8 cellular contexts compared by ENCODE assay signal in genomic region chr3:50347187-50347813, GRCh38. TPM values are rescaled to one million over a fixed set of nuclear protein-coding genes. Genes with fewer than 3 reads are reported as not detected.
DNase-seq lines count a peak whose midpoint lies in the region; ATAC-seq, FAIRE-seq and TF ChIP-seq lines count a peak whose summit lies in the region.

No MANE protein-coding gene starts in this region.

- H3K27ac Mint-ChIP-seq in naive thymus-derived CD8-positive, alpha-beta T cell: peak overlapping the region in 9 of 10 donors; percentile 21 to 99 (median 81)

- no peaks in the 10 kb centered on the region for H3K79me2 ChIP-seq in endothelial cell of umbilical vein (ENCODE audit: control insufficient read depth, insufficient read depth, low read length)

- peak in 1 of 2 donors; percentile 3 for ATAC-seq in naive thymus-derived CD8-positive, alpha-beta T cell
- ATAC-seq in GM19397 (IDR thresholded peaks at IDR 0.05; ENCODE audit: unreplicated experiment): no peak

- peak; percentile 68 for DNase-seq in AG20443 (ENCODE audit: low spot score)
- peak; percentile 61 for DNase-seq in H4 (ENCODE audit: low spot score)
- peak; percentile 70 for DNase-seq in NOMO-1 treated with DMSO at 0.1 percent for 48 hours (lab: John Stamatoyannopoulos, UW; ENCODE audit: unreplicated experiment)
- peak; percentile 54 to 63 for DNase-seq in activated CD8-positive, alpha-beta memory T cell treated with anti-CD3 and anti-CD28 coated beads for 4 hours (ENCODE audit: low read depth in 2 of 2)
- peak; percentile 84 for DNase-seq in endothelial cell of umbilical vein (ENCODE audit: low read depth, low spot score)
- peak; percentile 57 to 86 (median 70) for DNase-seq in naive thymus-derived CD8-positive, alpha-beta T cell
- peak; percentile 78 to 83 for DNase-seq in thyroid gland

- BruUV-seq in endothelial cell of umbilical vein (replicated peaks; lab: Mats Ljungman, UMichigan): no TSS peak

- no peak overlapping the region for H3K4me3 ChIP-seq in endothelial cell of umbilical vein (replicated peaks in 1 of 3; ENCODE audit: insufficient read depth in 1 of 3, low read depth in 1 of 3, low read length in 3 of 3)
- no peak overlapping the region for H3K4me3 ChIP-seq in thyroid gland (replicated peaks in 1 of 3)

- H3K27me3 ChIP-seq in endothelial cell of umbilical vein (ENCODE audit: control insufficient read depth in 2 of 2, insufficient read depth in 2 of 2, low read length in 2 of 2) (no peaks in the 10 kb centered on the region), thyroid gland (no peaks in the 10 kb centered on the region)

- no peak overlapping the region for H3K27ac ChIP-seq in endothelial cell of umbilical vein (ENCODE audit: insufficient read depth, low read depth, low read length)
- H3K27ac ChIP-seq in thyroid gland: no peak overlapping the region

- peaks cover 0 to 20% (median 4%) of the 10 kb centered on the region in 3 donors for H3K36me3 Mint-ChIP-seq in naive thymus-derived CD8-positive, alpha-beta T cell

- H3K4me2 ChIP-seq in endothelial cell of umbilical vein (ENCODE audit: insufficient read depth, low read length): no peak overlapping the region

- intact Hi-C loops in endothelial cell of umbilical vein (cut with micrococcal nuclease) (loop anchor here (1.0 to 5.0 kb wide), 5 partner anchors 41 to 265 kb away; no protein-coding TSS in a partner anchor), thyroid gland (cut with DNase I) (no loop called here)

- H3K9me3 Mint-ChIP-seq in naive thymus-derived CD8-positive, alpha-beta T cell: no peaks in the 10 kb centered on the region

- H3K9me1 ChIP-seq in endothelial cell of umbilical vein (replicated peaks; ENCODE audit: control insufficient read depth, extremely low read depth, insufficient read depth, low read length): no peaks in the 10 kb centered on the region

- H3K9me3 ChIP-seq in endothelial cell of umbilical vein (replicated peaks; ENCODE audit: control insufficient read depth, insufficient read depth, low read length): no peaks in the 10 kb centered on the region
- H3K9me3 ChIP-seq in thyroid gland: no peaks in the 10 kb centered on the region

- H2AFZ ChIP-seq in endothelial cell of umbilical vein (ENCODE audit: low read depth, low read length): no peak overlapping the region

- CTCF ChIA-PET in endothelial cell of umbilical vein (lab: Charles Lee): interaction anchor here (0.6 to 7.7 kb wide), 15 partner anchors 10 to 265 kb away, joined by 3 to 165 read pairs (median 4); partner anchors contain the start of genes C3orf18 and CISH

- TF ChIP-seq POLR2A in endothelial cell of umbilical vein (IDR thresholded peaks at IDR 0.05; ENCODE audit: low read depth, low read length) (no peak), thyroid gland (IDR thresholded peaks at IDR 0.05) (no peak)

- TF ChIP-seq CTCF in endothelial cell of umbilical vein (IDR thresholded peaks at IDR 0.05; ENCODE audit: extremely low read depth in 1 of 2, insufficient read depth in 1 of 2, low read depth in 1 of 2, low read length in 2 of 2): peak; percentile 63 to 64
- TF ChIP-seq CTCF in thyroid gland (IDR thresholded peaks at IDR 0.05): peak in 5 of 6 experiments; percentile 39 to 78 (median 54)

- H3K9ac ChIP-seq in endothelial cell of umbilical vein (replicated peaks; ENCODE audit: extremely low read depth, insufficient read depth, low read length): no peak overlapping the region

- peak; percentile 86 for FAIRE-seq in endothelial cell of umbilical vein (lab: Jason Lieb, UNC)

- POLR2A ChIA-PET in endothelial cell of umbilical vein (lab: Charles Lee): interaction anchor here (1.0 kb wide), 1 partner anchor 195 kb away, joined by 3 read pairs; no protein-coding TSS in a partner anchor
- POLR2A ChIA-PET in naive thymus-derived CD8-positive, alpha-beta T cell (lab: Charles Lee): interaction anchor here (0.7 to 14.5 kb wide), 6 partner anchors 5 to 48 kb away, joined by 3 to 318 read pairs (median 54); partner anchors contain the start of genes CYB561D2, HYAL3, NAA80 and NPRL2

- H3K4me3 Mint-ChIP-seq in naive thymus-derived CD8-positive, alpha-beta T cell: peak overlapping the region in 8 of 10 donors; percentile 8 to 96 (median 50)

- H4K20me1 ChIP-seq in endothelial cell of umbilical vein (replicated peaks; ENCODE audit: control insufficient read depth, extremely low read depth, insufficient read depth, low read length): no peaks in the 10 kb centered on the region

- dilution Hi-C loops in endothelial cell of umbilical vein (cut with MboI; ENCODE audit: extremely low pct_ligation_motif_present, low sequenced_read_pairs): no loop called here

- H3K36me3 ChIP-seq in endothelial cell of umbilical vein (ENCODE audit: control insufficient read depth in 2 of 2, extremely low read depth in 1 of 2, insufficient read depth in 2 of 2, low read length in 2 of 2) (peaks cover 0 to 4% of the 10 kb centered on the region in 2 experiments), thyroid gland (no peaks in the 10 kb centered on the region)

- no peaks in the 10 kb centered on the region for H3K27me3 Mint-ChIP-seq in naive thymus-derived CD8-positive, alpha-beta T cell

- peaks cover 31 to 82% (median 74%) of the 10 kb centered on the region in 4 donors for H3K4me1 Mint-ChIP-seq in naive thymus-derived CD8-positive, alpha-beta T cell

- WGBS in thyroid gland, 2 donors: 29 to 30% methylated on average over 14 of the region's 14 CpGs

- H3K4me1 ChIP-seq in endothelial cell of umbilical vein (ENCODE audit: control insufficient read depth, extremely low read depth, insufficient read depth, low read length) (peaks cover 21% of the 10 kb centered on the region), thyroid gland (peaks cover 29 to 39% of the 10 kb centered on the region in 2 donors)

RNA-seq across cellular contexts. Expression of gene ZMYND10, which starts 1.8 kb away (rescaled TPM):
- 0.08 TPM in 1 of 2 replicates, not detected in the other for total RNA-seq in H4 (2014; rRNA removed; shearing (Covaris generic))
- 0.38 and 0.51 TPM in 2 replicates for total RNA-seq in endothelial cell of umbilical vein
- polyA plus RNA-seq in endothelial cell of umbilical vein: 0.25 and 0.33 TPM in 2 replicates
- 0.18 and 0.25 TPM in 2 replicates for polyA plus RNA-seq in endothelial cell of umbilical vein (2011; cell fraction: cytosol; rRNA removed)
- polyA plus RNA-seq in endothelial cell of umbilical vein (2011; cell fraction: nucleus; rRNA removed): 0.49 and 0.75 TPM in 2 replicates
- 0.12 TPM in 1 of 2 replicates, not detected in the other for polyA plus RNA-seq in endothelial cell of umbilical vein (2012)
- not detected in 2 replicates for polyA minus RNA-seq in endothelial cell of umbilical vein
- polyA minus RNA-seq in endothelial cell of umbilical vein (2011; cell fraction: cytosol; rRNA and poly(A)+ RNA removed): not detected
- 0.19 and 0.48 TPM in 2 replicates for polyA minus RNA-seq in endothelial cell of umbilical vein (2011; cell fraction: nucleus; rRNA and poly(A)+ RNA removed)
- total RNA-seq in naive thymus-derived CD8-positive, alpha-beta T cell: 1 to 10 TPM; 3.6 to 4.0 TPM
- polyA plus RNA-seq in naive thymus-derived CD8-positive, alpha-beta T cell: not detected
- total RNA-seq in thyroid gland: 1 to 10 TPM; 3.6 to 8.1 (median 4.4) TPM

RNA-seq across cellular contexts. Expression of gene NPRL2, which starts 3.3 kb away (rescaled TPM):
- 18.2 and 27.8 TPM in 2 replicates for total RNA-seq in H4 (2014; rRNA removed; shearing (Covaris generic))
- total RNA-seq in endothelial cell of umbilical vein (13.4 and 14.5 TPM in 2 replicates), thyroid gland (10 to 100 TPM; 13.4 to 30.6 (median 24.7) TPM)
- polyA plus RNA-seq in endothelial cell of umbilical vein: 30.6 and 33.5 TPM in 2 replicates
- 24.0 and 27.3 TPM in 2 replicates for polyA plus RNA-seq in endothelial cell of umbilical vein (2011; cell fraction: cytosol; rRNA removed)
- polyA plus RNA-seq in endothelial cell of umbilical vein (2011; cell fraction: nucleus; rRNA removed): 58.0 and 76.5 TPM in 2 replicates
- polyA plus RNA-seq in endothelial cell of umbilical vein (2012): 16.5 and 17.1 TPM in 2 replicates
- polyA minus RNA-seq in endothelial cell of umbilical vein: 24.1 and 26.4 TPM in 2 replicates
- polyA minus RNA-seq in endothelial cell of umbilical vein (2011; cell fraction: cytosol; rRNA and poly(A)+ RNA removed): 8.7 TPM
- 10.7 and 13.7 TPM in 2 replicates for polyA minus RNA-seq in endothelial cell of umbilical vein (2011; cell fraction: nucleus; rRNA and poly(A)+ RNA removed)
- 10 to 100 TPM; 52.8 to 63.8 TPM for total RNA-seq in naive thymus-derived CD8-positive, alpha-beta T cell
- 10 to 100 TPM; 36.2 to 45.3 (median 36.4) TPM for polyA plus RNA-seq in naive thymus-derived CD8-positive, alpha-beta T cell

RNA-seq across cellular contexts. Expression of gene CYB561D2, which starts 3.4 kb away (rescaled TPM):
- total RNA-seq in H4 (2014; rRNA removed; shearing (Covaris generic)): 24.2 and 47.5 TPM in 2 replicates
- total RNA-seq in endothelial cell of umbilical vein (13.6 and 16.3 TPM in 2 replicates), thyroid gland (10 to 100 TPM; 23.6 to 66.0 (median 43.6) TPM)
- polyA plus RNA-seq in endothelial cell of umbilical vein: 46.0 and 55.8 TPM in 2 replicates
- 24.4 and 27.2 TPM in 2 replicates for polyA plus RNA-seq in endothelial cell of umbilical vein (2011; cell fraction: cytosol; rRNA removed)
- 22.0 and 22.2 TPM in 2 replicates for polyA plus RNA-seq in endothelial cell of umbilical vein (2011; cell fraction: nucleus; rRNA removed)
- polyA plus RNA-seq in endothelial cell of umbilical vein (2012): 12.0 and 17.1 TPM in 2 replicates
- 20.8 TPM in 2 replicates for polyA minus RNA-seq in endothelial cell of umbilical vein
- polyA minus RNA-seq in endothelial cell of umbilical vein (2011; cell fraction: cytosol; rRNA and poly(A)+ RNA removed): 11.3 TPM
- 6.3 and 8.8 TPM in 2 replicates for polyA minus RNA-seq in endothelial cell of umbilical vein (2011; cell fraction: nucleus; rRNA and poly(A)+ RNA removed)
- total RNA-seq in naive thymus-derived CD8-positive, alpha-beta T cell: 10 to 100 TPM; 29.7 to 34.5 TPM
- polyA plus RNA-seq in naive thymus-derived CD8-positive, alpha-beta T cell: 10 to 100 TPM; 45.5 to 48.2 (median 47.7) TPM

RNA-seq across cellular contexts. Expression of gene RASSF1, which starts 6.7 kb away (rescaled TPM):
- 4.2 and 7.7 TPM in 2 replicates for total RNA-seq in H4 (2014; rRNA removed; shearing (Covaris generic))
- 27.0 and 31.9 TPM in 2 replicates for total RNA-seq in endothelial cell of umbilical vein
- polyA plus RNA-seq in endothelial cell of umbilical vein: 52.2 and 59.7 TPM in 2 replicates
- 48.7 and 57.4 TPM in 2 replicates for polyA plus RNA-seq in endothelial cell of umbilical vein (2011; cell fraction: cytosol; rRNA removed)
- polyA plus RNA-seq in endothelial cell of umbilical vein (2011; cell fraction: nucleus; rRNA removed): 46.5 and 64.6 TPM in 2 replicates
- 17.7 and 24.5 TPM in 2 replicates for polyA plus RNA-seq in endothelial cell of umbilical vein (2012)
- polyA minus RNA-seq in endothelial cell of umbilical vein: 14.7 and 20.1 TPM in 2 replicates
- 22.3 TPM for polyA minus RNA-seq in endothelial cell of umbilical vein (2011; cell fraction: cytosol; rRNA and poly(A)+ RNA removed)
- polyA minus RNA-seq in endothelial cell of umbilical vein (2011; cell fraction: nucleus; rRNA and poly(A)+ RNA removed): 18.0 and 21.2 TPM in 2 replicates
- 10 to 100 TPM; 67.3 to 70.8 TPM for total RNA-seq in naive thymus-derived CD8-positive, alpha-beta T cell
- polyA plus RNA-seq in naive thymus-derived CD8-positive, alpha-beta T cell: 10 to 100 TPM; 50.8 to 87.6 (median 68.1) TPM
- 10 to 100 TPM; 18.9 to 42.6 (median 24.8) TPM for total RNA-seq in thyroid gland

RNA-seq across cellular contexts. Expression of gene TMEM115, which starts 12.0 kb away (rescaled TPM):
- 21.3 and 22.1 TPM in 2 replicates for total RNA-seq in H4 (2014; rRNA removed; shearing (Covaris generic))
- 43.2 and 44.7 TPM in 2 replicates for total RNA-seq in endothelial cell of umbilical vein
- polyA plus RNA-seq in endothelial cell of umbilical vein: 65.5 and 90.1 TPM in 2 replicates
- 42.2 and 49.0 TPM in 2 replicates for polyA plus RNA-seq in endothelial cell of umbilical vein (2011; cell fraction: cytosol; rRNA removed)
- polyA plus RNA-seq in endothelial cell of umbilical vein (2011; cell fraction: nucleus; rRNA removed): 23.7 and 24.7 TPM in 2 replicates
- 27.7 and 28.8 TPM in 2 replicates for polyA plus RNA-seq in endothelial cell of umbilical vein (2012)
- polyA minus RNA-seq in endothelial cell of umbilical vein: 45.9 and 53.4 TPM in 2 replicates
- 25.6 TPM for polyA minus RNA-seq in endothelial cell of umbilical vein (2011; cell fraction: cytosol; rRNA and poly(A)+ RNA removed)
- polyA minus RNA-seq in endothelial cell of umbilical vein (2011; cell fraction: nucleus; rRNA and poly(A)+ RNA removed): 16.8 and 19.9 TPM in 2 replicates
- 10 to 100 TPM; 28.7 to 29.8 TPM for total RNA-seq in naive thymus-derived CD8-positive, alpha-beta T cell
- 10 to 100 TPM; 15.2 to 29.2 (median 20.3) TPM for polyA plus RNA-seq in naive thymus-derived CD8-positive, alpha-beta T cell
- total RNA-seq in thyroid gland: 100 to 1,000 TPM in 1 of 4 donors, 10 to 100 TPM in 3; 70.0 to 111 (median 85.1) TPM
